Comparison of ENCODE assay signal across 1 cellular context in genomic region chr3:154323921-154324738, GRCh38.
TF ChIP-seq lines count a peak whose summit lies in the region.

DHX36 (minus strand) TSS chr3:154324487; CDS start chr3:154324416, 71 bp downstream.

TF ChIP-seq in K562, 482 proteins besides CTCF, POLR2A, EP300 and RAD21 (continued from another document and continues in another):
- TF ChIP-seq BCLAF1 (IDR thresholded peaks at IDR 0.05; ENCODE audit: borderline replicate concordance in 1 of 2, control insufficient read depth in 1 of 2, low read depth in 2 of 2, low read length in 1 of 2), result no peak
- peak in 1 of 2 experiments; percentile 23; a peak in 1 of 4 replicates for TF ChIP-seq ZNF639 (CRISPR knock-in tag; conservative IDR thresholded peaks at IDR 0.05 in 1 of 2, IDR thresholded peaks at IDR 0.05 in 1 of 2)
- no peak for TF ChIP-seq ADNP (tag; IDR thresholded peaks at IDR 0.05)
- TF ChIP-seq ZNF224 (CRISPR knock-in tag; IDR thresholded peaks at IDR 0.05), result no peak
- peak; percentile 94 for TF ChIP-seq POLR2G (IDR thresholded peaks at IDR 0.05; ENCODE audit: low read depth, low read length)
- no peak for TF ChIP-seq HDAC6 (IDR thresholded peaks at IDR 0.05; ENCODE audit: low read depth, low read length)
- TF ChIP-seq SNAPC5 (CRISPR knock-in tag; IDR thresholded peaks at IDR 0.05), result no peak
- peak; percentile 96 for TF ChIP-seq MTA3 (IDR thresholded peaks at IDR 0.05; ENCODE audit: borderline replicate concordance)
- no peak for TF ChIP-seq ZFP36 (IDR thresholded peaks at IDR 0.05; ENCODE audit: low read depth, low read length, partially characterized antibody)
- peak; percentile 30; the same call in 1 of the 2 replicates for TF ChIP-seq BCOR (IDR thresholded peaks at IDR 0.05)
- peak; percentile 94 for TF ChIP-seq GABPB1 (CRISPR knock-in tag; IDR thresholded peaks at IDR 0.05)
- peak; percentile 45; the same call in 1 of the 2 replicates for TF ChIP-seq VEZF1 (CRISPR knock-in tag; IDR thresholded peaks at IDR 0.05)
- no peak for TF ChIP-seq ZNF175 (CRISPR knock-in tag; IDR thresholded peaks at IDR 0.05; ENCODE audit: low read depth)
- no peak for TF ChIP-seq RERE (CRISPR knock-in tag; IDR thresholded peaks at IDR 0.05; ENCODE audit: borderline replicate concordance)
- no peak for TF ChIP-seq NFYB (IDR thresholded peaks at IDR 0.05; ENCODE audit: extremely low read depth, insufficient read length)
- TF ChIP-seq ZNF282 (CRISPR knock-in tag; IDR thresholded peaks at IDR 0.05), result no peak
- no peak for TF ChIP-seq CCNT2 (IDR thresholded peaks at IDR 0.05; ENCODE audit: borderline replicate concordance, extremely low read depth, insufficient read length, low read depth, low read length)
- peak; percentile 93 for TF ChIP-seq ZBTB12 (CRISPR knock-in tag; IDR thresholded peaks at IDR 0.05)
- no peak for TF ChIP-seq CC2D1A (IDR thresholded peaks at IDR 0.05)
- TF ChIP-seq FOXO4 (CRISPR knock-in tag; IDR thresholded peaks at IDR 0.05), result no peak
- TF ChIP-seq YY1 (IDR thresholded peaks at IDR 0.05; ENCODE audit: borderline replicate concordance in 1 of 3, control insufficient read depth in 1 of 3, extremely low read depth in 1 of 3, insufficient read depth in 3 of 3, insufficient read length in 1 of 3, insufficient replicate concordance in 2 of 3, low read depth in 1 of 3, low read length in 2 of 3), result peak; percentile 63 to 95 (median 92)
- TF ChIP-seq ARID1B (IDR thresholded peaks at IDR 0.05), result no peak; the same call in 1 of the 2 replicates
- TF ChIP-seq FOXP1 (CRISPR knock-in tag; IDR thresholded peaks at IDR 0.05), result no peak
- peak in 1 of 3 experiments; percentile 77; a peak in 2 of 6 replicates for TF ChIP-seq ZBTB11 (CRISPR knock-in tag; IDR thresholded peaks at IDR 0.05)
- TF ChIP-seq PATZ1 (CRISPR knock-in tag; IDR thresholded peaks at IDR 0.05; ENCODE audit: borderline replicate concordance), result no peak
- TF ChIP-seq POLR3G (IDR thresholded peaks at IDR 0.05; ENCODE audit: extremely low read depth, insufficient read length, insufficient replicate concordance), result no peak
- TF ChIP-seq SRSF1 (IDR thresholded peaks at IDR 0.05; ENCODE audit: low read depth, low read length), result no peak
- TF ChIP-seq PKNOX1 (IDR thresholded peaks at IDR 0.05), result peak; percentile 85
- TF ChIP-seq TBL1XR1 (IDR thresholded peaks at IDR 0.05; ENCODE audit: low read length in 2 of 2), result 0 out of 4 replicates have a peak, but pooled peaks of 1 of the 2 experiments have one; percentile 50
- no peak for TF ChIP-seq NCOA6 (IDR thresholded peaks at IDR 0.05)
- TF ChIP-seq FOXK2 (conservative IDR thresholded peaks at IDR 0.05 in 1 of 2, IDR thresholded peaks at IDR 0.05 in 1 of 2; ENCODE audit: low read depth in 2 of 2), result peak in 1 of 2 experiments; percentile 51; a peak in 1 of 4 replicates
- peak; percentile 97 for TF ChIP-seq ATF7 (IDR thresholded peaks at IDR 0.05)
- no peak; the same call in 1 of the 2 replicates for TF ChIP-seq ZNF589 (CRISPR knock-in tag; IDR thresholded peaks at IDR 0.05; ENCODE audit: low read depth)
- TF ChIP-seq FOXJ2 (tag; IDR thresholded peaks at IDR 0.05), result no peak
- TF ChIP-seq CXXC5 (CRISPR knock-in tag; IDR thresholded peaks at IDR 0.05), result peak; percentile 67
- no peak for TF ChIP-seq CHD4 (IDR thresholded peaks at IDR 0.05; ENCODE audit: insufficient read depth, insufficient replicate concordance, low read depth, low read length, poor library complexity, severe bottlenecking)
- no peak for TF ChIP-seq SNIP1 (IDR thresholded peaks at IDR 0.05; ENCODE audit: low read depth)
- no peak for TF ChIP-seq BRF1 (IDR thresholded peaks at IDR 0.05; ENCODE audit: borderline replicate concordance, extremely low read depth, insufficient read length)
